19 cellular contexts compared by ENCODE assay signal in genomic region chr5:34556514-34556782, GRCh38.
DNase-seq lines count a peak whose midpoint lies in the region; ATAC-seq and TF ChIP-seq lines count a peak whose summit lies in the region.
"Had no signal": no experiment of that assay in that cellular context is flagged by ENCODE, and none has a peak within 500 bp of the region (broad histone marks: within the 10 kb centered on the region; RNA-seq: fewer than 3 reads in every experiment).

No MANE protein-coding gene starts in this region.

- H3K36me3 Mint-ChIP-seq in progenitor cell of endocrine pancreas (ENCODE audit: insufficient read depth) = no peaks in the 10 kb centered on the region
- H3K36me3 Mint-ChIP-seq: CD4-positive, alpha-beta memory T cell; IgD-negative memory B cell had no signal

- TF ChIP-seq CTCF in mammary epithelial cell (conservative IDR thresholded peaks at IDR 0.05 in 1 of 2, IDR thresholded peaks at IDR 0.05 in 1 of 2; ENCODE audit: extremely low read depth in 1 of 2, insufficient read depth in 1 of 2, low read depth in 1 of 2, low read length in 2 of 2) (no peak), breast epithelium (IDR thresholded peaks at IDR 0.05) (no peak), progenitor cell of endocrine pancreas (IDR thresholded peaks at IDR 0.05; ENCODE audit: unreplicated experiment) (no peak)

- DNase-seq in mammary epithelial cell (no peak), breast epithelium (ENCODE audit: low spot score in 2 of 2) (no peak), left colon (no peak), progenitor cell of endocrine pancreas (ENCODE audit: low spot score, unreplicated experiment) (no peak), G401 (ENCODE audit: low spot score) (no peak), kidney tubule cell (ENCODE audit: low spot score) (no peak), SJCRH30 (no peak)
- DNase-seq in stimulated activated CD8-positive, alpha-beta memory T cell treated with anti-CD3 and anti-CD28 coated beads, Interleukin-4, amount 100 ng/mL, for 48 hours = no peak
- DNase-seq: CD4-positive, alpha-beta memory T cell; GDM1; GOT3; MV-4-11; NCI-H1694 treated with DMSO at 0.1 percent for 48 hours; NCI-H2081 treated with DMSO at 0.1 percent for 48 hours; NCI-H446 had no signal

- dilution Hi-C loops in mammary epithelial cell (cut with HindIII; ENCODE audit: low sequenced_read_pairs) = no loop called here

- peak overlapping the region; percentile 8 for H3K4me3 Mint-ChIP-seq in progenitor cell of endocrine pancreas (ENCODE audit: low read depth)
- H3K4me3 Mint-ChIP-seq: CD4-positive, alpha-beta memory T cell; IgD-negative memory B cell had no signal

- H2AFZ ChIP-seq in mammary epithelial cell (ENCODE audit: low read depth, low read length) = peak overlapping the region; percentile 67

- H3K4me2 ChIP-seq in mammary epithelial cell (ENCODE audit: insufficient read depth, low read depth, low read length) = no peak overlapping the region
- H3K4me2 ChIP-seq: BLaER1 treated with 17β-estradiol and CSF1 and Interleukin-3, amounts not matched to agents 10 nM and 100 nM had no signal

- H3K79me2 ChIP-seq in mammary epithelial cell (ENCODE audit: insufficient read depth, low read length) = no peaks in the 10 kb centered on the region

- in situ Hi-C loops in mammary epithelial cell (cut with MboI; ENCODE audit: low sequenced_read_pairs in 2 of 2) (no loop called here), G401 (cut with HindIII; ENCODE audit: low sequenced_read_pairs) (no loop called here)

- H3K27ac ChIP-seq in mammary epithelial cell (ENCODE audit: insufficient read depth, low read depth, low read length) (no peak overlapping the region), breast epithelium (no peak overlapping the region), SJCRH30 (no peak overlapping the region)
- H3K27ac ChIP-seq: 22Rv1; BLaER1 treated with 17β-estradiol and CSF1 and Interleukin-3, amounts not matched to agents 10 nM and 100 nM had no signal

- H3K9me3 Mint-ChIP-seq in progenitor cell of endocrine pancreas (ENCODE audit: low read depth) = no peaks in the 10 kb centered on the region
- H3K9me3 Mint-ChIP-seq: CD4-positive, alpha-beta memory T cell; IgD-negative memory B cell had no signal

- no peak overlapping the region for H3K27ac Mint-ChIP-seq in progenitor cell of endocrine pancreas
- H3K27ac Mint-ChIP-seq: CD4-positive, alpha-beta memory T cell; IgD-negative memory B cell had no signal

- intact Hi-C loops in mammary epithelial cell (cut with micrococcal nuclease) (no loop called here), breast epithelium (cut with DNase I; ENCODE audit: low total_unique reads) (no loop called here), left colon (cut with DNase I, micrococcal nuclease) (no loop called here)

- H3K9ac ChIP-seq in mammary epithelial cell (ENCODE audit: insufficient read depth, low read length) = no peak overlapping the region
- H3K9ac ChIP-seq: BLaER1 treated with 17β-estradiol and CSF1 and Interleukin-3, amounts not matched to agents 10 nM and 100 nM had no signal

- no peak overlapping the region for H3K4me3 ChIP-seq in mammary epithelial cell (replicated peaks in 1 of 3; ENCODE audit: insufficient read depth in 1 of 3, low read depth in 2 of 3, low read length in 3 of 3)
- no peak overlapping the region for H3K4me3 ChIP-seq in breast epithelium
- no peak overlapping the region for H3K4me3 ChIP-seq in SJCRH30
- H3K4me3 ChIP-seq: BLaER1 treated with 17β-estradiol and CSF1 and Interleukin-3, amounts not matched to agents 10 nM and 100 nM had no signal

- ATAC-seq in left colon = peak; percentile 87
- ATAC-seq: Right ventricle myocardium inferior had no signal

- peaks cover 21% of the 10 kb centered on the region for H3K4me1 Mint-ChIP-seq in progenitor cell of endocrine pancreas (ENCODE audit: low read depth)
- H3K4me1 Mint-ChIP-seq: CD4-positive, alpha-beta memory T cell; IgD-negative memory B cell had no signal

- H4K20me1 ChIP-seq in mammary epithelial cell (ENCODE audit: insufficient read depth, low read length) = no peaks in the 10 kb centered on the region
- H4K20me1 ChIP-seq: BLaER1 treated with 17β-estradiol and CSF1 and Interleukin-3, amounts not matched to agents 10 nM and 100 nM had no signal

- TF ChIP-seq POLR2A in breast epithelium (IDR thresholded peaks at IDR 0.05) = no peak

- CTCF ChIA-PET in mammary epithelial cell (lab: Charles Lee; ENCODE audit: low non-redundant PET) = no interaction called here

- no peaks in the 10 kb centered on the region for H3K27me3 Mint-ChIP-seq in progenitor cell of endocrine pancreas
- H3K27me3 Mint-ChIP-seq: CD4-positive, alpha-beta memory T cell had no signal

- H3K27me3 ChIP-seq in mammary epithelial cell (ENCODE audit: insufficient read depth, low read length) = no peaks in the 10 kb centered on the region
- no peaks in the 10 kb centered on the region for H3K27me3 ChIP-seq in breast epithelium
- H3K27me3 ChIP-seq in SJCRH30 = no peaks in the 10 kb centered on the region
- H3K27me3 ChIP-seq: BLaER1 treated with 17β-estradiol and CSF1 and Interleukin-3, amounts not matched to agents 10 nM and 100 nM had no signal

- no peaks in the 10 kb centered on the region for H3K9me3 ChIP-seq in mammary epithelial cell (replicated peaks; ENCODE audit: insufficient read depth, low read length)
- no peaks in the 10 kb centered on the region for H3K9me3 ChIP-seq in breast epithelium
- H3K9me3 ChIP-seq in SJCRH30 (replicated peaks) = 0 out of 2 replicates have a peak, but pooled peaks cover 3% of the 10 kb centered on the region
- H3K9me3 ChIP-seq: BLaER1 treated with 17β-estradiol and CSF1 and Interleukin-3, amounts not matched to agents 10 nM and 100 nM had no signal

- H3K4me1 ChIP-seq in mammary epithelial cell (ENCODE audit: insufficient read depth, low read length) (peaks cover 7% of the 10 kb centered on the region), breast epithelium (no peaks in the 10 kb centered on the region), SJCRH30 (peaks cover 28% of the 10 kb centered on the region)

- BruUV-seq in mammary epithelial cell (replicated peaks; lab: Mats Ljungman, UMichigan) = no TSS peak

- H3K36me3 ChIP-seq in mammary epithelial cell (ENCODE audit: insufficient read depth, low read length) = no peaks in the 10 kb centered on the region
- H3K36me3 ChIP-seq in breast epithelium = no peaks in the 10 kb centered on the region
- H3K36me3 ChIP-seq in SJCRH30 = no peaks in the 10 kb centered on the region
- H3K36me3 ChIP-seq: BLaER1 treated with 17β-estradiol and CSF1 and Interleukin-3, amounts not matched to agents 10 nM and 100 nM had no signal

- WGBS in mammary epithelial cell (ENCODE audit: low coverage, missing lambda C conversion rate) = 97% methylated on average over 2 of the region's 2 CpGs
